ENCODE assay signal across 35 cellular contexts in the genomic region with DNA sequence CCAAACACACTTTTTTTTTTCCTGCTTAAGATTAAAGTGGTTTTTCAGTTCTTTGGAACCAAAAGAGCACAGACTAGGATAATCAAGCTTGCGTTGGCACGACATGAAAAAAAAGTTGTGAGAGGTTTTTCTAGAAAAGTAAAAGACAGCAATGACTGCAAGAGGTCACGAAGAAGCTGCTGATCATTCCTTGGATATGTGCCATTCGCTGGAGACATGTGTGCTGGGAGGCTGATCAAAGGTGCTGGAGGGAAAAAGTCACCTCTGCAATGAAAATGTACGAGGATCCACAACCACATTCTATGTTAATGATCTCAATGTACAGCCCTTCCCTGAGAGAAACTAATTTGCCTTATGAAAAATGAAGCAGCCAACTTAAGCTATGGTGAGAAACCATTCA. TPM values are rescaled to one million over a fixed set of nuclear protein-coding genes. Genes with fewer than 3 reads are reported as not detected.
A peak's percentile ranks its signal among the peaks of the same experiment; 100 is the strongest.
DNase-seq lines count a peak whose midpoint lies in the region; ATAC-seq and TF ChIP-seq lines count a peak whose summit lies in the region.
"Had no signal": no experiment of that assay in that cellular context is flagged by ENCODE, and none has a peak within 500 bp of the region (broad histone marks: within the 10 kb centered on the region; RNA-seq: fewer than 3 reads in every experiment).

No MANE protein-coding gene starts in this region.

- peak overlapping the region in 1 of 3 donors; percentile 16 for H3K9ac ChIP-seq in skeletal muscle tissue (ENCODE audit: low read depth in 1 of 3, low read length in 3 of 3)
- H3K9ac ChIP-seq: parathyroid adenoma had no signal

- H3K4me1 Mint-ChIP-seq in activated CD8-positive, alpha-beta memory T cell treated with anti-CD3 and anti-CD28 coated beads, Interleukin-2, amount 10 ng/mL, durations not matched to agents 7 days and 5 days = peaks cover 39% of the 10 kb centered on the region

- peaks cover 32% of the 10 kb centered on the region for H3K36me3 Mint-ChIP-seq in activated CD8-positive, alpha-beta memory T cell treated with anti-CD3 and anti-CD28 coated beads, Interleukin-2, amount 10 ng/mL, durations not matched to agents 7 days and 5 days

- no peaks in the 10 kb centered on the region for H3K27me3 Mint-ChIP-seq in activated CD8-positive, alpha-beta memory T cell treated with anti-CD3 and anti-CD28 coated beads, Interleukin-2, amount 10 ng/mL, durations not matched to agents 7 days and 5 days
- H3K27me3 Mint-ChIP-seq: IgD-negative memory B cell; naive B cell; stimulated activated memory B cell treated with anti-CD40 and anti-IgM and Interleukin-4, amounts not matched to agents 10 μg/mL and 1 μg/mL and 100 μg/mL, for 72 hours had no signal

- ATAC-seq in activated CD8-positive, alpha-beta memory T cell treated with anti-CD3 and anti-CD28 coated beads, Interleukin-2, amount 10 ng/mL, durations not matched to agents 7 days and 5 days = no peak
- ATAC-seq in GM21390 (IDR thresholded peaks at IDR 0.05; ENCODE audit: unreplicated experiment) = no peak
- ATAC-seq: CD8-positive, alpha-beta T cell; esophagus mucosa; stimulated activated memory B cell treated with anti-CD40 and anti-IgM and Interleukin-4, amounts not matched to agents 10 μg/mL and 1 μg/mL and 100 μg/mL, for 72 hours had no signal

- peak overlapping the region; percentile 24 for H3K27ac Mint-ChIP-seq in activated CD8-positive, alpha-beta memory T cell treated with anti-CD3 and anti-CD28 coated beads, Interleukin-2, amount 10 ng/mL, durations not matched to agents 7 days and 5 days
- H3K27ac Mint-ChIP-seq: endodermal cell had no signal

- TF ChIP-seq POLR2A in Peyer's patch (IDR thresholded peaks at IDR 0.05) = no peak

- H3K36me3 ChIP-seq in Peyer's patch (peaks cover 0 to 19% (median 0%) of the 10 kb centered on the region in 3 donors), skeletal muscle tissue (ENCODE audit: control insufficient read depth in 3 of 3, insufficient read depth in 3 of 3, low read length in 3 of 3) (peaks cover 26 to 33% (median 33%) of the 10 kb centered on the region in 3 donors)

- DNase-seq in activated CD8-positive, alpha-beta memory T cell treated with anti-CD3 and anti-CD28 coated beads, Interleukin-2, amount 10 ng/mL, durations not matched to agents 7 days and 5 days = no peak
- DNase-seq in activated CD8-positive, alpha-beta memory T cell treated with anti-CD3 and anti-CD28 coated beads, Interleukin-2, amount 50 U/mL, for 48 hours = no peak
- DNase-seq in Peyer's patch = no peak
- DNase-seq in DMS79 (lab: John Stamatoyannopoulos, UW) = no peak
- no peak for DNase-seq in UCSD-AML1 (lab: John Stamatoyannopoulos, UW; ENCODE audit: unreplicated experiment)
- DNase-seq: activated CD4-positive, alpha-beta T cell treated with anti-CD3 and anti-CD28 coated beads for 48 hours; activated CD8-positive, alpha-beta memory T cell treated with anti-CD3 and anti-CD28 coated beads for 24 hours; activated naive CD4-positive, alpha-beta T cell; activated T-cell treated with anti-CD3 and anti-CD28 coated beads, Interleukin-2, amount 50 U/mL, for 48 hours; amniotic stem cell; CD8-positive, alpha-beta T cell; cortex of kidney; endodermal cell; foreskin melanocyte; left colon; NCI-H1048; NCI-H1694; NCI-H2171; NCI-H510A; SHP77; stimulated activated CD4-positive, alpha-beta T cell treated with anti-CD3 and anti-CD28 coated beads, Interleukin-4, amount 100 ng/mL, for 4 hours; T-helper 9 cell; WERI-Rb-1 had no signal

- H3K27ac ChIP-seq in Peyer's patch = peak overlapping the region in 3 of 4 donors; percentile 8 to 51 (median 51)
- H3K27ac ChIP-seq in layer of hippocampus (ENCODE audit: low read depth, low read length) = peak overlapping the region; percentile 24
- peak overlapping the region; percentile 4 for H3K27ac ChIP-seq in skeletal muscle tissue (ENCODE audit: low read depth, low read length)
- H3K27ac ChIP-seq: 22Rv1, parathyroid adenoma, vagina, WERI-Rb-1 had no signal

- H3K4me3 Mint-ChIP-seq in activated CD8-positive, alpha-beta memory T cell treated with anti-CD3 and anti-CD28 coated beads, Interleukin-2, amount 10 ng/mL, durations not matched to agents 7 days and 5 days = no peak overlapping the region
- H3K4me3 Mint-ChIP-seq: endodermal cell; stimulated activated memory B cell treated with anti-CD40 and anti-IgM and Interleukin-4, amounts not matched to agents 10 μg/mL and 1 μg/mL and 100 μg/mL, for 72 hours had no signal

- no peak for TF ChIP-seq CTCF in Peyer's patch (IDR thresholded peaks at IDR 0.05)

- H3K27me3 ChIP-seq in Peyer's patch (no peaks in the 10 kb centered on the region), layer of hippocampus (ENCODE audit: control insufficient read depth, insufficient read depth, low read length) (no peaks in the 10 kb centered on the region), skeletal muscle tissue (ENCODE audit: control insufficient read depth in 3 of 3, insufficient read depth in 3 of 3, low read length in 3 of 3) (no peaks in the 10 kb centered on the region)
- H3K27me3 ChIP-seq: breast epithelium, hepatocyte, vagina had no signal

- no peaks in the 10 kb centered on the region for H3K9me3 ChIP-seq in Peyer's patch
- H3K9me3 ChIP-seq in skeletal muscle tissue (ENCODE audit: control insufficient read depth in 3 of 3, low read length in 3 of 3) = no peaks in the 10 kb centered on the region
- H3K9me3 ChIP-seq: breast epithelium, vagina had no signal

- peaks cover 0 to 39% (median 9%) of the 10 kb centered on the region in 4 donors for H3K4me1 ChIP-seq in Peyer's patch
- peaks cover 32 to 62% (median 40%) of the 10 kb centered on the region in 3 donors for H3K4me1 ChIP-seq in skeletal muscle tissue (ENCODE audit: control insufficient read depth in 3 of 3, insufficient read depth in 3 of 3, low read length in 3 of 3)
- H3K4me1 ChIP-seq: breast epithelium had no signal

- H3K4me3 ChIP-seq in Peyer's patch (no peak overlapping the region), skeletal muscle tissue (ENCODE audit: low read length in 3 of 3) (no peak overlapping the region)
- H3K4me3 ChIP-seq: breast epithelium, hepatocyte, vagina had no signal

- no peaks in the 10 kb centered on the region for H3K9me3 Mint-ChIP-seq in activated CD8-positive, alpha-beta memory T cell treated with anti-CD3 and anti-CD28 coated beads, Interleukin-2, amount 10 ng/mL, durations not matched to agents 7 days and 5 days (ENCODE audit: low read depth)
- H3K9me3 Mint-ChIP-seq: CD8-positive, alpha-beta T cell; endodermal cell; IgD-negative memory B cell; naive B cell; stimulated activated memory B cell treated with anti-CD40 and anti-IgM and Interleukin-4, amounts not matched to agents 10 μg/mL and 1 μg/mL and 100 μg/mL, for 72 hours had no signal

- CTCF ChIA-PET in activated CD8-positive, alpha-beta memory T cell treated with anti-CD3 and anti-CD28 coated beads, Interleukin-2, amount 10 ng/mL, durations not matched to agents 7 days and 5 days (lab: Charles Lee) = interaction anchor here (1.1 to 1.2 kb wide), 3 partner anchors 12 to 26 kb away, joined by 3 read pairs; no protein-coding TSS in a partner anchor

RNA-seq across cellular contexts. Expression of gene AKR1B1, which starts 5.4 kb away (rescaled TPM):
- 100 to 1,000 TPM in 1 of 2 experiments, 10 to 100 TPM in 1; 96.2 to 113 TPM for total RNA-seq in activated CD8-positive, alpha-beta memory T cell treated with anti-CD3 and anti-CD28 coated beads, Interleukin-2, amount 10 ng/mL, durations not matched to agents 7 days and 5 days
- 10 to 100 TPM in 3 of 4 donors, 1 to 10 TPM in 1; 3.9 to 59.4 (median 22.9) TPM for total RNA-seq in Peyer's patch
- total RNA-seq in skeletal muscle tissue = 49.1 TPM
